22 cellular contexts compared by ENCODE assay signal in genomic region chr14:105395538-105395854, GRCh38. TPM values are rescaled to one million over a fixed set of nuclear protein-coding genes. Genes with fewer than 3 reads are reported as not detected.
DNase-seq lines count a peak whose midpoint lies in the region; ATAC-seq, FAIRE-seq and TF ChIP-seq lines count a peak whose summit lies in the region.
"Had no signal": no experiment of that assay in that cellular context is flagged by ENCODE, and none has a peak within 500 bp of the region (broad histone marks: within the 10 kb centered on the region; RNA-seq: fewer than 3 reads in every experiment).

No MANE protein-coding gene starts in this region.

- H3K36me3 Mint-ChIP-seq in dendritic cell treated with granulocyte-macrophage colony-stimulating factor and Interleukin-4, amounts not matched to agents 40 ng/mL and 50 ng/mL, for 4 days (ENCODE audit: low read depth), result peaks cover 57% of the 10 kb centered on the region

- intact Hi-C loops in dendritic cell treated with granulocyte-macrophage colony-stimulating factor and Interleukin-4, amounts not matched to agents 40 ng/mL and 50 ng/mL, for 4 days (cut with micrococcal nuclease), result loop anchor here (2.0 kb wide), 1 partner anchor 19 kb away; no protein-coding TSS in a partner anchor
- intact Hi-C loops in aorta (cut with DNase I), result no loop called here

- H3K27ac Mint-ChIP-seq in dendritic cell treated with granulocyte-macrophage colony-stimulating factor and Interleukin-4, amounts not matched to agents 40 ng/mL and 50 ng/mL, for 4 days, result peak overlapping the region; percentile 95
- H3K27ac Mint-ChIP-seq: B cell; CD8-positive, alpha-beta T cell had no signal

- H2BK5ac ChIP-seq in neuronal stem cell (ENCODE audit: low read length), result no peak overlapping the region

- H3K36me3 ChIP-seq in BLaER1 (peaks cover 11% of the 10 kb centered on the region), HEK293 (ENCODE audit: control insufficient read depth in 2 of 2, insufficient read depth in 1 of 2, low read length in 2 of 2) (peaks cover 0 to 13% of the 10 kb centered on the region in 2 experiments; a peak in 2 of 3 replicates), neuronal stem cell (replicated peaks in 1 of 2; ENCODE audit: control insufficient read depth in 2 of 2, insufficient read depth in 2 of 2, low read length in 2 of 2) (peaks cover 14 to 33% of the 10 kb centered on the region in 2 donors), aorta (ENCODE audit: control insufficient read depth in 1 of 2, insufficient read depth in 2 of 2, low read length in 1 of 2) (no peaks in the 10 kb centered on the region)

- H3K4me1 Mint-ChIP-seq in dendritic cell treated with granulocyte-macrophage colony-stimulating factor and Interleukin-4, amounts not matched to agents 40 ng/mL and 50 ng/mL, for 4 days (ENCODE audit: low read depth), result peaks cover 86% of the 10 kb centered on the region

- CTCF ChIA-PET in HEK293 (lab: Yijun Ruan, JAX), result no interaction called here

- H3K9me3 ChIP-seq in BLaER1 (0 out of 2 replicates have a peak, but pooled peaks cover under 1% of the 10 kb centered on the region), HEK293 (ENCODE audit: control insufficient read depth, insufficient read depth, low read depth, low read length) (no peaks in the 10 kb centered on the region), neuronal stem cell (replicated peaks in 1 of 2; ENCODE audit: control insufficient read depth in 2 of 2, insufficient read depth in 1 of 2, low read depth in 1 of 2, low read length in 2 of 2) (peaks cover 13 to 21% of the 10 kb centered on the region in 2 donors), aorta (ENCODE audit: control insufficient read depth, low read length) (no peaks in the 10 kb centered on the region)

- H3K9ac ChIP-seq in BLaER1 (peak overlapping the region; percentile 53; the same call in 1 of the 2 replicates), neuronal stem cell (ENCODE audit: low read depth, low read length, poor library complexity) (no peak overlapping the region)

- peak overlapping the region; percentile 91 for H3K23ac ChIP-seq in neuronal stem cell (ENCODE audit: low read depth, low read length, poor library complexity)

- H2BK15ac ChIP-seq in neuronal stem cell (ENCODE audit: low read length), result no peak overlapping the region

- H2BK120ac ChIP-seq in neuronal stem cell (ENCODE audit: low read depth, low read length), result no peak overlapping the region

- no peak for FAIRE-seq in RCC 7860 (lab: Jason Lieb, UNC)
- FAIRE-seq: D721Med, H54 had no signal

- no peak overlapping the region for H2BK12ac ChIP-seq in neuronal stem cell (ENCODE audit: low read length)

- H3K27me3 Mint-ChIP-seq in dendritic cell treated with granulocyte-macrophage colony-stimulating factor and Interleukin-4, amounts not matched to agents 40 ng/mL and 50 ng/mL, for 4 days, result no peaks in the 10 kb centered on the region
- H3K27me3 Mint-ChIP-seq: B cell had no signal

- DNase-seq in neuronal stem cell (ENCODE audit: low spot score), result no peak
- no peak for DNase-seq in aorta
- no peak for DNase-seq in globus pallidus (ENCODE audit: low spot score)
- no peak for DNase-seq in NCI-H1048 (lab: John Stamatoyannopoulos, UW)
- DNase-seq in RCC 7860 (ENCODE audit: low spot score), result no peak
- DNase-seq: ACHN; CD8-positive, alpha-beta T cell; COR-L47; DMS153; DND-41; GDM1; IMR-90 had no signal

- no peak overlapping the region for H2AFZ ChIP-seq in neuronal stem cell (ENCODE audit: low read length)

- peak overlapping the region; percentile 71 for H3K14ac ChIP-seq in neuronal stem cell (ENCODE audit: low read length)

- WGBS in neuronal stem cell (ENCODE audit: extremely low coverage in 2 of 2, insufficient read length in 2 of 2, insufficient replicate concordance in 1 of 2), 2 donors, result no CpG with 5 or more reads among the region's 8 CpGs
- WGBS in aorta, 2 donors, result 92 to 93% methylated on average over 8 of the region's 8 CpGs

- TF ChIP-seq CTCF in HEK293 (tag by site-specific recombination; IDR thresholded peaks at IDR 0.05), result no peak

- H3K4ac ChIP-seq in neuronal stem cell (ENCODE audit: low read length), result no peak overlapping the region

- H4K20me1 ChIP-seq in BLaER1, result peaks cover 9% of the 10 kb centered on the region; the same call in 1 of the 2 replicates

- H3K27me3 ChIP-seq in BLaER1 (no peaks in the 10 kb centered on the region), neuronal stem cell (ENCODE audit: control insufficient read depth in 3 of 3, insufficient read depth in 3 of 3, low read depth in 1 of 3, low read length in 3 of 3) (no peaks in the 10 kb centered on the region), aorta (ENCODE audit: control insufficient read depth in 1 of 2, insufficient read depth in 2 of 2, low read length in 1 of 2) (no peaks in the 10 kb centered on the region)

- no peak overlapping the region for H3K4me3 Mint-ChIP-seq in dendritic cell treated with granulocyte-macrophage colony-stimulating factor and Interleukin-4, amounts not matched to agents 40 ng/mL and 50 ng/mL, for 4 days
- H3K4me3 Mint-ChIP-seq: B cell; CD14-positive monocyte; CD8-positive, alpha-beta T cell had no signal

- POLR2A ChIA-PET in HEK293 (lab: Yijun Ruan, JAX), result no interaction called here

- H2AK5ac ChIP-seq in neuronal stem cell (ENCODE audit: low read depth, low read length), result peak overlapping the region; percentile 52

- H3K79me1 ChIP-seq in neuronal stem cell (ENCODE audit: low read depth, low read length), result peaks cover 12% of the 10 kb centered on the region

- H3K27ac ChIP-seq in BLaER1 (peak overlapping the region; percentile 98), HEK293 (ENCODE audit: extremely low read depth, low read depth, low read length) (no peak overlapping the region), neuronal stem cell (replicated peaks; ENCODE audit: low read length) (no peak overlapping the region), aorta (ENCODE audit: low read depth in 1 of 2, low read length in 2 of 2) (no peak overlapping the region)
- H3K27ac ChIP-seq: HL-60 had no signal

- H4K91ac ChIP-seq in neuronal stem cell (ENCODE audit: low read depth, low read length, poor library complexity), result no peak overlapping the region

- H3K4me2 ChIP-seq in BLaER1 (peak overlapping the region; percentile 100), neuronal stem cell (ENCODE audit: insufficient read depth, low read length, poor library complexity, severe bottlenecking) (no peak overlapping the region)

- H3K4me1 ChIP-seq in BLaER1, result peaks cover 84% of the 10 kb centered on the region
- H3K4me1 ChIP-seq in HEK293 (ENCODE audit: control insufficient read depth, insufficient read depth, low read length), result no peaks in the 10 kb centered on the region
- H3K4me1 ChIP-seq in neuronal stem cell (ENCODE audit: control insufficient read depth in 2 of 2, insufficient read depth in 1 of 2, low read depth in 1 of 2, low read length in 2 of 2), result peaks cover 4 to 7% of the 10 kb centered on the region in 2 donors
- no peaks in the 10 kb centered on the region for H3K4me1 ChIP-seq in aorta (ENCODE audit: control insufficient read depth in 1 of 2, insufficient read depth in 2 of 2, low read length in 2 of 2)

- no peak for ATAC-seq in aorta (ENCODE audit: low FRiP score)
- ATAC-seq: CD8-positive, alpha-beta T cell; HCT116 had no signal

- no peak overlapping the region for H3K18ac ChIP-seq in neuronal stem cell (ENCODE audit: low read length)

- H3K4me3 ChIP-seq in BLaER1 (no peak overlapping the region), HEK293 (ENCODE audit: low read depth, low read length) (no peak overlapping the region), neuronal stem cell (ENCODE audit: low read length in 2 of 2) (no peak overlapping the region), aorta (ENCODE audit: low read length in 2 of 2) (no peak overlapping the region)

- no peak overlapping the region for H4K8ac ChIP-seq in neuronal stem cell (ENCODE audit: low read depth, low read length)

- H3K9me3 Mint-ChIP-seq in dendritic cell treated with granulocyte-macrophage colony-stimulating factor and Interleukin-4, amounts not matched to agents 40 ng/mL and 50 ng/mL, for 4 days, result no peaks in the 10 kb centered on the region
- H3K9me3 Mint-ChIP-seq: CD8-positive, alpha-beta T cell had no signal

TF ChIP-seq in HEK293, 187 proteins besides CTCF, POLR2A, EP300 and RAD21:
- TF ChIP-seq ZNF23 (tag by site-specific recombination; IDR thresholded peaks at IDR 0.05; ENCODE audit: borderline replicate concordance), result no peak
- 0 out of 2 replicates have a peak, but pooled peaks have one; percentile 12 for TF ChIP-seq ZIC2 (tag by site-specific recombination; IDR thresholded peaks at IDR 0.05)

RNA-seq across cellular contexts. Expression of gene TEX22, which starts 2.8 kb away (rescaled TPM):
- polyA plus RNA-seq in neuronal stem cell (2013, experiment 1 of 2), result 0.21 TPM
- polyA plus RNA-seq in neuronal stem cell (2013, experiment 2 of 2), result 0.21 TPM
- total RNA-seq in aorta, result 1 to 10 TPM; 1.2 to 2.1 TPM
- under 1 TPM; 0.18 to 0.38 TPM for polyA plus RNA-seq in aorta
- total RNA-seq: A172 had no signal

RNA-seq across cellular contexts. Expression of gene MTA1, which starts 24.1 kb away (rescaled TPM):
- polyA plus RNA-seq in neuronal stem cell (2013, experiment 1 of 2), result 199 TPM
- 194 TPM for polyA plus RNA-seq in neuronal stem cell (2013, experiment 2 of 2)
- 100 to 1,000 TPM in 1 of 2 donors, 10 to 100 TPM in 1; 71.5 to 111 TPM for total RNA-seq in aorta
- 10 to 100 TPM; 16.9 to 85.4 TPM for polyA plus RNA-seq in aorta
